1 cellular context compared by ENCODE assay signal in genomic region chr6:149950423-149950822, GRCh38.
TF ChIP-seq lines count a peak whose summit lies in the region.

No MANE protein-coding gene starts in this region.

TF ChIP-seq in HepG2, 621 proteins besides CTCF, POLR2A, EP300 and RAD21:
- TF ChIP-seq HIC2 (CRISPR knock-in tag; IDR thresholded peaks at IDR 0.05; ENCODE audit: low read depth) (peak; percentile 39; the same call in 1 of the 2 replicates), HNF4A (CRISPR knock-in tag; IDR thresholded peaks at IDR 0.05) (peak; percentile 53), ZNF776 (CRISPR knock-in tag; IDR thresholded peaks at IDR 0.05) (no peak)
